ENCODE assay signal across 2 cellular contexts in the genomic region with DNA sequence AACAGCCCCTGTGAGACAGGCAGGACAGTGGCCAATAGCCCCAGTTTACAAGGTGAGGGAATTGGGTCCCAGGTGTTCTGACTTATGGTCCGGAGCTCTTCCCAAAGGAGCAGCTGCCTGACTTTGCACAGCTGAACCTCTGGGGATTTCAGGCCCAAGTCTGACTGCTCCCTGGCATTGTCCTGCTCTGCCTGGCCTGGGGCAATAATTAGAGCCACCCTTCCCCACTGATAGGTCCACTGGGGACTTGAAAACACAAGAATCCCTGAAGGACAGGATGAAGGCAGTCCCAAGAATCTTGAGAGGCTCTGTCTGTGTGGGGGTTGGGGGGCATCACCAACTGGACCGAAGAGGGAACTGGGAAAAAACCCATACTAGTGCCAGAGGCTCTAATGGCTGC.
TF ChIP-seq lines count a peak whose summit lies in the region.

No MANE protein-coding gene starts in this region.

TF ChIP-seq in SK-N-SH, 30 proteins besides CTCF, POLR2A, EP300 and RAD21 (continued from another document):
- TF ChIP-seq, protein P1, sequence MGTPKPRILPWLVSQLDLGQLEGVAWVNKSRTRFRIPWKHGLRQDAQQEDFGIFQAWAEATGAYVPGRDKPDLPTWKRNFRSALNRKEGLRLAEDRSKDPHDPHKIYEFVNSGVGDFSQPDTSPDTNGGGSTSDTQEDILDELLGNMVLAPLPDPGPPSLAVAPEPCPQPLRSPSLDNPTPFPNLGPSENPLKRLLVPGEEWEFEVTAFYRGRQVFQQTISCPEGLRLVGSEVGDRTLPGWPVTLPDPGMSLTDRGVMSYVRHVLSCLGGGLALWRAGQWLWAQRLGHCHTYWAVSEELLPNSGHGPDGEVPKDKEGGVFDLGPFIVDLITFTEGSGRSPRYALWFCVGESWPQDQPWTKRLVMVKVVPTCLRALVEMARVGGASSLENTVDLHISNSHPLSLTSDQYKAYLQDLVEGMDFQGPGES (IDR thresholded peaks at IDR 0.05; ENCODE audit: low read depth, low read length) = no peak
- TF ChIP-seq MEF2A (IDR thresholded peaks at IDR 0.05; ENCODE audit: borderline replicate concordance, low read depth) = no peak
- TF ChIP-seq ZBTB33 (IDR thresholded peaks at IDR 0.05; ENCODE audit: borderline replicate concordance, low read depth) = no peak
- TF ChIP-seq FOXM1 (IDR thresholded peaks at IDR 0.05; ENCODE audit: low read depth) = no peak
- no peak for TF ChIP-seq RXRA (IDR thresholded peaks at IDR 0.05; ENCODE audit: borderline replicate concordance, low read depth)
- no peak for TF ChIP-seq EZH2phosphoT487 (IDR thresholded peaks at IDR 0.05; ENCODE audit: borderline replicate concordance, low read depth)
- no peak for TF ChIP-seq POLR2AphosphoS5 (IDR thresholded peaks at IDR 0.05; ENCODE audit: low read depth, low read length)
- TF ChIP-seq TAF1 (IDR thresholded peaks at IDR 0.05; ENCODE audit: borderline replicate concordance, low read depth, low read length) = no peak
- TF ChIP-seq NFIC (IDR thresholded peaks at IDR 0.05; ENCODE audit: borderline replicate concordance) = no peak
- TF ChIP-seq TEAD4 (IDR thresholded peaks at IDR 0.05; ENCODE audit: borderline replicate concordance, insufficient read depth) = no peak
- TF ChIP-seq CHD2 (IDR thresholded peaks at IDR 0.05; ENCODE audit: low read length, partially characterized antibody) = no peak
- no peak for TF ChIP-seq REST (IDR thresholded peaks at IDR 0.05; ENCODE audit: low read depth, low read length)
- no peak for TF ChIP-seq RFX5 (IDR thresholded peaks at IDR 0.05; ENCODE audit: low read length)
TF ChIP-seq in SK-N-SH: peak in this region for 0.

TF ChIP-seq in SK-N-SH treated with all-trans-retinoic acid at 6 μM for 48 hours, 23 proteins besides CTCF, POLR2A, EP300 and RAD21 (continued from another document):
- TF ChIP-seq ZNF565 (CRISPR knock-in tag; conservative IDR thresholded peaks at IDR 0.05; ENCODE audit: low read depth) = no peak
- TF ChIP-seq, protein P2, sequence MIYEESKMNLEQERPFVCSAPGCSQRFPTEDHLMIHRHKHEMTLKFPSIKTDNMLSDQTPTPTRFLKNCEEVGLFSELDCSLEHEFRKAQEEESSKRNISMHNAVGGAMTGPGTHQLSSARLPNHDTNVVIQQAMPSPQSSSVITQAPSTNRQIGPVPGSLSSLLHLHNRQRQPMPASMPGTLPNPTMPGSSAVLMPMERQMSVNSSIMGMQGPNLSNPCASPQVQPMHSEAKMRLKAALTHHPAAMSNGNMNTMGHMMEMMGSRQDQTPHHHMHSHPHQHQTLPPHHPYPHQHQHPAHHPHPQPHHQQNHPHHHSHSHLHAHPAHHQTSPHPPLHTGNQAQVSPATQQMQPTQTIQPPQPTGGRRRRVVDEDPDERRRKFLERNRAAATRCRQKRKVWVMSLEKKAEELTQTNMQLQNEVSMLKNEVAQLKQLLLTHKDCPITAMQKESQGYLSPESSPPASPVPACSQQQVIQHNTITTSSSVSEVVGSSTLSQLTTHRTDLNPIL (CRISPR knock-in tag; IDR thresholded peaks at IDR 0.05; ENCODE audit: low read depth) = no peak
- no peak for TF ChIP-seq PPARA (CRISPR knock-in tag; IDR thresholded peaks at IDR 0.05; ENCODE audit: borderline replicate concordance)
- TF ChIP-seq BACH2 (CRISPR knock-in tag; IDR thresholded peaks at IDR 0.05; ENCODE audit: borderline replicate concordance) = no peak
- TF ChIP-seq RARB (CRISPR knock-in tag; IDR thresholded peaks at IDR 0.05) = no peak
- TF ChIP-seq CSDC2 (CRISPR knock-in tag; IDR thresholded peaks at IDR 0.05) = no peak
